ENCODE assay signal across 19 cellular contexts in genomic region chr3:143352031-143352623, GRCh38.
DNase-seq lines count a peak whose midpoint lies in the region; ATAC-seq, FAIRE-seq and TF ChIP-seq lines count a peak whose summit lies in the region.
"Had no signal": no experiment of that assay in that cellular context is flagged by ENCODE, and none has a peak within 500 bp of the region (broad histone marks: within the 10 kb centered on the region; RNA-seq: fewer than 3 reads in every experiment).

No MANE protein-coding gene starts in this region.

- TF ChIP-seq CTCF in HFF-Myc (IDR thresholded peaks at IDR 0.05; ENCODE audit: low read depth, low read length, missing control alignments) (no peak), endothelial cell (IDR thresholded peaks at IDR 0.05; ENCODE audit: unreplicated experiment) (no peak)

- peak in 1 of 2 donors; percentile 35 for ATAC-seq in naive B cell (ENCODE audit: low read depth in 2 of 2)
- ATAC-seq: GM12878, SK-N-SH treated with all-trans-retinoic acid at 6 μM for 48 hours had no signal

- no peak overlapping the region for H3K4me3 ChIP-seq in HFF-Myc (replicated peaks; ENCODE audit: low read depth, low read length)
- H3K4me3 ChIP-seq in subcutaneous abdominal adipose tissue (ENCODE audit: low read depth in 1 of 5, low read length in 5 of 5), result no peak overlapping the region
- H3K4me3 ChIP-seq: GM12878 had no signal

- intact Hi-C loops in cardiac septum (cut with DNase I), result loop anchor here (10.0 kb wide), 1 partner anchor 93 kb away; no protein-coding TSS in a partner anchor

- H3K9me3 ChIP-seq in subcutaneous abdominal adipose tissue (ENCODE audit: control insufficient read depth in 5 of 5, low read length in 5 of 5), result no peaks in the 10 kb centered on the region

- peak overlapping the region; percentile 94 for H3K27ac Mint-ChIP-seq in endothelial cell (ENCODE audit: unreplicated experiment)
- peak overlapping the region in 5 of 6 donors; percentile 23 to 79 (median 65) for H3K27ac Mint-ChIP-seq in naive B cell

- H3K27me3 ChIP-seq in subcutaneous abdominal adipose tissue (ENCODE audit: control insufficient read depth in 5 of 5, insufficient read depth in 4 of 5, low read length in 5 of 5), result no peaks in the 10 kb centered on the region

- no peak overlapping the region for H3K9ac ChIP-seq in subcutaneous abdominal adipose tissue (ENCODE audit: low read length in 5 of 5)

- no peak for FAIRE-seq in GM19239 (lab: Jason Lieb, UNC)
- FAIRE-seq: G401.6, H1 had no signal

- H3K9me3 Mint-ChIP-seq in endothelial cell (ENCODE audit: unreplicated experiment) (no peaks in the 10 kb centered on the region), naive B cell (no peaks in the 10 kb centered on the region)
- H3K9me3 Mint-ChIP-seq: CD4-positive, alpha-beta T cell had no signal

- H3K27ac ChIP-seq in subcutaneous abdominal adipose tissue (ENCODE audit: low read depth, low read length), result peak overlapping the region; percentile 21

- H3K4me3 Mint-ChIP-seq in endothelial cell (ENCODE audit: unreplicated experiment) (no peak overlapping the region), naive B cell (peak overlapping the region in 4 of 8 donors; percentile 26 to 84 (median 56))
- H3K4me3 Mint-ChIP-seq: CD4-positive, alpha-beta T cell had no signal

- H3K4me1 Mint-ChIP-seq in endothelial cell (ENCODE audit: unreplicated experiment) (peaks cover 36% of the 10 kb centered on the region), naive B cell (peaks cover 45 to 65% (median 58%) of the 10 kb centered on the region in 3 donors)

- DNase-seq in HFF-Myc (ENCODE audit: extremely low read depth, low read depth) (peak; percentile 20), endothelial cell (ENCODE audit: low spot score) (peak; percentile 13), naive B cell (no peak), GM19239 (ENCODE audit: insufficient read length, low spot score) (no peak), DMS153 treated with DMSO at 0.1 percent for 48 hours (lab: John Stamatoyannopoulos, UW; ENCODE audit: unreplicated experiment) (no peak), cardiac septum (ENCODE audit: low spot score) (no peak)
- DNase-seq: CD4-positive, alpha-beta T cell; DMS79 treated with DMSO at 0.1 percent for 48 hours; Kasumi-1; NCI-H1105; NCI-H187; NCI-H226; NCI-H524 treated with DMSO at 0.1 percent for 48 hours; SHP77 treated with DMSO at 0.1 percent for 48 hours had no signal

- H3K36me3 ChIP-seq in subcutaneous abdominal adipose tissue (ENCODE audit: control insufficient read depth in 5 of 5, insufficient read depth in 5 of 5, low read length in 5 of 5), result no peaks in the 10 kb centered on the region

- peaks cover 5% of the 10 kb centered on the region for H3K27me3 Mint-ChIP-seq in endothelial cell (ENCODE audit: unreplicated experiment)
- H3K27me3 Mint-ChIP-seq in naive B cell, result no peaks in the 10 kb centered on the region
- H3K27me3 Mint-ChIP-seq: CD4-positive, alpha-beta T cell had no signal

- H3K36me3 Mint-ChIP-seq in endothelial cell (ENCODE audit: low read depth, unreplicated experiment) (no peaks in the 10 kb centered on the region), naive B cell (no peaks in the 10 kb centered on the region)

- H3K4me1 ChIP-seq in subcutaneous abdominal adipose tissue (ENCODE audit: control insufficient read depth in 5 of 5, insufficient read depth in 5 of 5, low read length in 5 of 5), result peaks cover 4 to 19% (median 16%) of the 10 kb centered on the region in 5 donors

Comparison
In these comparisons a context has a peak if more than half of its experiments do, and no peak if none do; other contexts are left out.
1. DNase-seq: peak in HFF-Myc (single experiment) and endothelial cell (single experiment); none in naive B cell (single experiment), GM19239 (single experiment), DMS153 treated with DMSO at 0.1 percent for 48 hours (single experiment) and cardiac septum (single experiment).